8 cellular contexts compared by ENCODE assay signal in genomic region chr1:109687641-109688499, GRCh38. TPM values are rescaled to one million over a fixed set of nuclear protein-coding genes. Genes with fewer than 3 reads are reported as not detected.
DNase-seq lines count a peak whose midpoint lies in the region; ATAC-seq, FAIRE-seq and TF ChIP-seq lines count a peak whose summit lies in the region.

Gene GSTM1, plus strand, starts transcription at chr1:109687817. Its CDS starts 57 bp downstream, at chr1:109687874.

- H3K18ac ChIP-seq in trophoblast cell (ENCODE audit: low read length), result no peak within 1 kb of the TSS

- peaks cover 5 to 6% of the 10 kb centered on the region in 2 experiments for H3K4me1 ChIP-seq in trophoblast cell (ENCODE audit: control insufficient read depth in 1 of 2, insufficient read depth in 2 of 2, low read length in 2 of 2)
- H3K4me1 ChIP-seq in esophagus muscularis mucosa, result no peaks in the 10 kb centered on the region

- H3K79me1 ChIP-seq in trophoblast cell (ENCODE audit: low read length), result peaks cover 1% of the 10 kb centered on the region

- no peak within 1 kb of the TSS for H2BK5ac ChIP-seq in trophoblast cell (ENCODE audit: low read depth, low read length, poor library complexity)

- TF ChIP-seq CTCF in coronary artery (IDR thresholded peaks at IDR 0.05) (no peak), esophagus muscularis mucosa (IDR thresholded peaks at IDR 0.05) (no peak)

- H3K14ac ChIP-seq in trophoblast cell (ENCODE audit: low read length), result peak within 1 kb of the TSS; percentile 50

- no peak for TF ChIP-seq EP300 in esophagus muscularis mucosa (IDR thresholded peaks at IDR 0.05)

- H4K12ac ChIP-seq in trophoblast cell (ENCODE audit: low read depth, low read length), result peak within 1 kb of the TSS; percentile 5

- H2AK5ac ChIP-seq in trophoblast cell (ENCODE audit: low read length), result no peak within 1 kb of the TSS

- FAIRE-seq in HTR-8/SVneo (lab: Jason Lieb, UNC), result no peak

- no peak within 1 kb of the TSS for H4K91ac ChIP-seq in trophoblast cell (ENCODE audit: low read depth, low read length)

- ATAC-seq in GM19468 (IDR thresholded peaks at IDR 0.05; ENCODE audit: extremely low read depth, unreplicated experiment) (peak; percentile 68), HG02763 (IDR thresholded peaks at IDR 0.05; ENCODE audit: unreplicated experiment) (no peak)

- H2BK12ac ChIP-seq in trophoblast cell (ENCODE audit: low read length), result no peak within 1 kb of the TSS

- intact Hi-C loops in esophagus muscularis mucosa (cut with DNase I), result loop anchor here (5.0 kb wide), 1 partner anchor 46 kb away; no protein-coding TSS in a partner anchor

- no peak within 1 kb of the TSS for H3K23ac ChIP-seq in trophoblast cell (ENCODE audit: low read length)

- no peaks in the 10 kb centered on the region for H3K27me3 ChIP-seq in trophoblast cell (ENCODE audit: insufficient read depth, low read length)
- no peaks in the 10 kb centered on the region for H3K27me3 ChIP-seq in esophagus muscularis mucosa

- H3K9me3 ChIP-seq in trophoblast cell (ENCODE audit: insufficient read depth, low read depth, low read length), result no peaks in the 10 kb centered on the region
- H3K9me3 ChIP-seq in esophagus muscularis mucosa, result no peaks in the 10 kb centered on the region

- H3K4me2 ChIP-seq in trophoblast cell (ENCODE audit: low read length), result peak within 1 kb of the TSS; percentile 35

- H3K4me3 ChIP-seq in coronary artery, result peak within 1 kb of the TSS; percentile 74
- H3K4me3 ChIP-seq in trophoblast cell (ENCODE audit: low read depth, low read length), result peak within 1 kb of the TSS; percentile 51
- peak within 1 kb of the TSS in 1 of 4 donors; percentile 64 for H3K4me3 ChIP-seq in esophagus muscularis mucosa

- H3K9ac ChIP-seq in trophoblast cell (ENCODE audit: low read length), result no peak within 1 kb of the TSS

- H2AFZ ChIP-seq in trophoblast cell (ENCODE audit: insufficient read depth, low read length, poor library complexity), result peak within 1 kb of the TSS; percentile 38

- TF ChIP-seq POLR2A in esophagus muscularis mucosa (IDR thresholded peaks at IDR 0.05; ENCODE audit: low read depth), result no peak

- H3K4ac ChIP-seq in trophoblast cell (ENCODE audit: low read depth, low read length), result no peak within 1 kb of the TSS

- peak within 1 kb of the TSS; percentile 61 for H4K8ac ChIP-seq in trophoblast cell (ENCODE audit: low read depth, low read length)

- WGBS in trophoblast cell (ENCODE audit: extremely low coverage, insufficient coverage, insufficient read length), result no CpG with 5 or more reads among the region's 46 CpGs
- WGBS in esophagus muscularis mucosa, result no CpG with 5 or more reads among the region's 46 CpGs

- H3K79me2 ChIP-seq in trophoblast cell (ENCODE audit: control insufficient read depth, insufficient read depth, low read length, poor library complexity), result no peaks in the 10 kb centered on the region

- DNase-seq in DMS79 treated with DMSO at 0.1 percent for 48 hours (lab: John Stamatoyannopoulos, UW) (peak; percentile 76), NAMALWA (ENCODE audit: low spot score) (peak; percentile 74), coronary artery (ENCODE audit: low spot score) (peak; percentile 80), trophoblast cell (peak; percentile 46 to 48), esophagus muscularis mucosa (ENCODE audit: extremely low spot score) (no peak), HTR-8/SVneo (ENCODE audit: insufficient read length, low spot score) (no peak)

- H3K27ac ChIP-seq in coronary artery (peak within 1 kb of the TSS in 1 of 2 donors; percentile 85), trophoblast cell (ENCODE audit: low read depth, low read length) (no peak within 1 kb of the TSS), esophagus muscularis mucosa (replicated peaks in 1 of 4) (peak within 1 kb of the TSS in 1 of 4 donors; percentile 71)

- no peaks in the 10 kb centered on the region for H3K36me3 ChIP-seq in trophoblast cell (ENCODE audit: control insufficient read depth in 1 of 2, insufficient read depth in 2 of 2, low read length in 2 of 2)
- no peaks in the 10 kb centered on the region for H3K36me3 ChIP-seq in esophagus muscularis mucosa

- H2BK120ac ChIP-seq in trophoblast cell (ENCODE audit: insufficient read depth, low read length, poor library complexity), result no peak within 1 kb of the TSS

RNA-seq across cellular contexts. Expression of gene GSTM1, which starts in this region (rescaled TPM):
- 3.6 and 3.8 TPM in 2 replicates for polyA plus RNA-seq in trophoblast cell (2013)
- 10 to 100 TPM in 1 of 4 donors, not detected in 3; 23.1 TPM for total RNA-seq in esophagus muscularis mucosa

Comparison
In these comparisons a context has a peak if more than half of its experiments do, and no peak if none do; other contexts are left out.
1. DNase-seq: peak in DMS79 treated with DMSO at 0.1 percent for 48 hours (single experiment), NAMALWA (single experiment), coronary artery (single experiment) and trophoblast cell (2 of 2); none in esophagus muscularis mucosa (single experiment) and HTR-8/SVneo (single experiment).